Comparison of ENCODE assay signal across 1 cellular context in genomic region chr9:27573699-27574265, GRCh38.
TF ChIP-seq lines count a peak whose summit lies in the region.

No MANE protein-coding gene starts in this region.

TF ChIP-seq in HepG2, 621 proteins besides CTCF, POLR2A, EP300 and RAD21 (continued from another document and continues in another):
- TF ChIP-seq ZNF766 (CRISPR knock-in tag; IDR thresholded peaks at IDR 0.05; ENCODE audit: borderline replicate concordance), result no peak
- TF ChIP-seq NFE2L2 (IDR thresholded peaks at IDR 0.05; ENCODE audit: low read length), result no peak
- no peak for TF ChIP-seq ZKSCAN1 (IDR thresholded peaks at IDR 0.05; ENCODE audit: low read length)
- no peak for TF ChIP-seq PREB (CRISPR knock-in tag; IDR thresholded peaks at IDR 0.05)
- no peak for TF ChIP-seq MLX (CRISPR knock-in tag; IDR thresholded peaks at IDR 0.05)
- no peak for TF ChIP-seq TOPORS (CRISPR knock-in tag; IDR thresholded peaks at IDR 0.05)
- peak; percentile 71; the same call in 1 of the 2 replicates for TF ChIP-seq NAIF1 (CRISPR knock-in tag; IDR thresholded peaks at IDR 0.05; ENCODE audit: borderline replicate concordance)
- no peak for TF ChIP-seq PATZ1 (CRISPR knock-in tag; IDR thresholded peaks at IDR 0.05)
- no peak for TF ChIP-seq ZNF616 (CRISPR knock-in tag; IDR thresholded peaks at IDR 0.05; ENCODE audit: low read depth)
- TF ChIP-seq NFKBIZ (CRISPR knock-in tag; IDR thresholded peaks at IDR 0.05), result 0 out of 2 replicates have a peak, but pooled peaks have one; percentile 51
- TF ChIP-seq ZNF678 (CRISPR knock-in tag; IDR thresholded peaks at IDR 0.05), result no peak
- no peak for TF ChIP-seq ZBED4 (CRISPR knock-in tag; IDR thresholded peaks at IDR 0.05; ENCODE audit: borderline replicate concordance)
- TF ChIP-seq RBAK (CRISPR knock-in tag; IDR thresholded peaks at IDR 0.05), result no peak
- TF ChIP-seq ZNF407 (CRISPR knock-in tag; IDR thresholded peaks at IDR 0.05; ENCODE audit: not compliant biosample characterization), result no peak
- no peak for TF ChIP-seq ZNF589 (CRISPR knock-in tag; conservative IDR thresholded peaks at IDR 0.05)
- TF ChIP-seq AGO2 (optimal IDR thresholded peaks at IDR 0.05; ENCODE audit: low read depth, low read length), result no peak
- TF ChIP-seq SP2 (CRISPR knock-in tag; IDR thresholded peaks at IDR 0.05), result no peak; the same call in 1 of the 2 replicates
- no peak for TF ChIP-seq ISL2 (CRISPR knock-in tag; IDR thresholded peaks at IDR 0.05)
- TF ChIP-seq SNAPC5 (CRISPR knock-in tag; IDR thresholded peaks at IDR 0.05; ENCODE audit: borderline replicate concordance), result no peak
- TF ChIP-seq THAP7 (CRISPR knock-in tag; IDR thresholded peaks at IDR 0.05), result no peak
- TF ChIP-seq HNRNPH1 (optimal IDR thresholded peaks at IDR 0.05; ENCODE audit: low read depth, low read length), result no peak
- TF ChIP-seq ZNF432 (CRISPR knock-in tag; IDR thresholded peaks at IDR 0.05; ENCODE audit: borderline replicate concordance), result no peak
- no peak for TF ChIP-seq XBP1 (CRISPR knock-in tag; IDR thresholded peaks at IDR 0.05)
- no peak for TF ChIP-seq TOE1 (CRISPR knock-in tag; IDR thresholded peaks at IDR 0.05)
- no peak for TF ChIP-seq ZNF780A (CRISPR knock-in tag; IDR thresholded peaks at IDR 0.05)
- no peak for TF ChIP-seq ZNF3 (CRISPR knock-in tag; IDR thresholded peaks at IDR 0.05)
- no peak for TF ChIP-seq AKNA (CRISPR knock-in tag; IDR thresholded peaks at IDR 0.05; ENCODE audit: borderline replicate concordance)
- TF ChIP-seq TFAP4 (IDR thresholded peaks at IDR 0.05; ENCODE audit: borderline replicate concordance, low read depth), result no peak
- no peak for TF ChIP-seq ZSCAN5A (CRISPR knock-in tag; IDR thresholded peaks at IDR 0.05; ENCODE audit: borderline replicate concordance)
- peak; percentile 88 for TF ChIP-seq MAX (IDR thresholded peaks at IDR 0.05)
